13 cellular contexts compared by ENCODE assay signal in the genomic region with DNA sequence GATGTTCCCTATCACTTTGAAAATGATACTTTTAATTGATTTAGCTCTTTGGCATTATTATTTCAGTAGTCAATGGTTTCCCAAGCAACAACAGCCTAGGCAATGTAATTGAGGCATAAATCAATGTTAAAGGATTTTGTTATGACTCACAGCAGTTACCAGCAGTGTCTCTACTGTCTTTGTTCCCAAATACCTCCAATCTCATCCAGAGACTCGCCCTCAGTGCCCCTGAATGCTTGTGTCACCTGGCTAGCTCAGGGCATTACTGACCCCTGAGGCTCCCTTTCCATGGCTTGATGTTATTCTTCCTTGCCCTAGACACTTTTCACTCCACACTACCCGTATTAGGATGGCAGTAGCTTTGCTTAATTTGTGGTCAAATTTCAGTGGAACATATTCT.
A peak's percentile ranks its signal among the peaks of the same experiment; 100 is the strongest.
DNase-seq lines count a peak whose midpoint lies in the region; ATAC-seq and TF ChIP-seq lines count a peak whose summit lies in the region.
"Had no signal": no experiment of that assay in that cellular context is flagged by ENCODE, and none has a peak within 500 bp of the region (broad histone marks: within the 10 kb centered on the region; RNA-seq: fewer than 3 reads in every experiment).

No MANE protein-coding gene starts in this region.

- no peak overlapping the region for H3K4me2 ChIP-seq in smooth muscle cell

- H3K9ac ChIP-seq in smooth muscle cell (ENCODE audit: low read depth): no peak overlapping the region

- H3K36me3 ChIP-seq in smooth muscle cell (ENCODE audit: low read depth): no peaks in the 10 kb centered on the region
- H3K36me3 ChIP-seq: BE2C, HAP-1 had no signal

- H3K79me2 ChIP-seq in smooth muscle cell (ENCODE audit: low read depth): no peaks in the 10 kb centered on the region

- H2AFZ ChIP-seq in smooth muscle cell (ENCODE audit: low read depth): no peak overlapping the region

- peaks cover 27% of the 10 kb centered on the region for H3K4me1 ChIP-seq in foreskin keratinocyte
- H3K4me1 ChIP-seq in smooth muscle cell (ENCODE audit: low read depth): no peaks in the 10 kb centered on the region
- H3K4me1 ChIP-seq: BE2C, HAP-1 had no signal

- no peaks in the 10 kb centered on the region for H4K20me1 ChIP-seq in smooth muscle cell (ENCODE audit: low read depth)

- no peaks in the 10 kb centered on the region for H3K9me3 ChIP-seq in smooth muscle cell (replicated peaks; ENCODE audit: low read depth)
- H3K9me3 ChIP-seq: BE2C, HAP-1 had no signal

- H3K27me3 ChIP-seq in foreskin keratinocyte (no peaks in the 10 kb centered on the region), smooth muscle cell (ENCODE audit: low read depth) (no peaks in the 10 kb centered on the region)
- H3K27me3 ChIP-seq: BE2C had no signal

- peak; percentile 3 for DNase-seq in EH (ENCODE audit: low read depth)
- DNase-seq in RPMI7951 (ENCODE audit: low read depth): peak; percentile 32
- peak in 1 of 2 donors; percentile 44 for DNase-seq in foreskin keratinocyte
- DNase-seq in smooth muscle cell (lab: John Stamatoyannopoulos, UW; ENCODE audit: unreplicated experiment): no peak
- no peak for DNase-seq in GM20000 (ENCODE audit: low spot score)
- DNase-seq: BE2C; CD4-positive, alpha-beta memory T cell; DMS53 had no signal

- no peaks in the 10 kb centered on the region for H3F3A ChIP-seq in smooth muscle cell (ENCODE audit: low read depth)

- H3K27ac ChIP-seq in foreskin keratinocyte (no peak overlapping the region), smooth muscle cell (ENCODE audit: low read depth) (peak overlapping the region; percentile 64)
- H3K27ac ChIP-seq: C4-2B had no signal

- no peak overlapping the region for H3K4me3 ChIP-seq in smooth muscle cell
- H3K4me3 ChIP-seq: HAP-1 had no signal

- TF ChIP-seq CTCF in foreskin keratinocyte (conservative IDR thresholded peaks at IDR 0.05) (no peak), smooth muscle cell (IDR thresholded peaks at IDR 0.05; ENCODE audit: borderline replicate concordance, insufficient read depth, poor library complexity, severe bottlenecking) (no peak), GM20000 (IDR thresholded peaks at IDR 0.05; ENCODE audit: extremely low read depth, missing control alignments) (no peak)

- ATAC-seq in foreskin keratinocyte (peak; percentile 63), GM21367 (IDR thresholded peaks at IDR 0.05; ENCODE audit: unreplicated experiment) (no peak)
- ATAC-seq in activated CD4-positive, CD25-positive, alpha-beta regulatory T cell treated with anti-CD3 and anti-CD28 coated beads, Interleukin-2, amount 50 U/mL, for 24 hours: no peak
- ATAC-seq: HepG2 had no signal

- WGBS in smooth muscle cell (ENCODE audit: low lambda C conversion rate): 59% methylated on average over 2 of the region's 2 CpGs

Comparison
In these comparisons a context has a peak if more than half of its experiments do, and no peak if none do; other contexts are left out.
1. DNase-seq: peak in EH (single experiment) and RPMI7951 (single experiment); none in smooth muscle cell (single experiment) and GM20000 (single experiment).